Comparison of ENCODE assay signal across 1 cellular context in genomic region chr16:70332728-70333127, GRCh38.
TF ChIP-seq lines count a peak whose summit lies in the region.

No MANE protein-coding gene starts in this region.

TF ChIP-seq in A549, 52 proteins besides CTCF, POLR2A, EP300 and RAD21:
- TF ChIP-seq NFE2L2 (conservative IDR thresholded peaks at IDR 0.05; ENCODE audit: low read length) (peak; percentile 96), MAFK (IDR thresholded peaks at IDR 0.05; ENCODE audit: partially characterized antibody) (peak; percentile 96)
